ENCODE assay signal across 9 cellular contexts in the genomic region with DNA sequence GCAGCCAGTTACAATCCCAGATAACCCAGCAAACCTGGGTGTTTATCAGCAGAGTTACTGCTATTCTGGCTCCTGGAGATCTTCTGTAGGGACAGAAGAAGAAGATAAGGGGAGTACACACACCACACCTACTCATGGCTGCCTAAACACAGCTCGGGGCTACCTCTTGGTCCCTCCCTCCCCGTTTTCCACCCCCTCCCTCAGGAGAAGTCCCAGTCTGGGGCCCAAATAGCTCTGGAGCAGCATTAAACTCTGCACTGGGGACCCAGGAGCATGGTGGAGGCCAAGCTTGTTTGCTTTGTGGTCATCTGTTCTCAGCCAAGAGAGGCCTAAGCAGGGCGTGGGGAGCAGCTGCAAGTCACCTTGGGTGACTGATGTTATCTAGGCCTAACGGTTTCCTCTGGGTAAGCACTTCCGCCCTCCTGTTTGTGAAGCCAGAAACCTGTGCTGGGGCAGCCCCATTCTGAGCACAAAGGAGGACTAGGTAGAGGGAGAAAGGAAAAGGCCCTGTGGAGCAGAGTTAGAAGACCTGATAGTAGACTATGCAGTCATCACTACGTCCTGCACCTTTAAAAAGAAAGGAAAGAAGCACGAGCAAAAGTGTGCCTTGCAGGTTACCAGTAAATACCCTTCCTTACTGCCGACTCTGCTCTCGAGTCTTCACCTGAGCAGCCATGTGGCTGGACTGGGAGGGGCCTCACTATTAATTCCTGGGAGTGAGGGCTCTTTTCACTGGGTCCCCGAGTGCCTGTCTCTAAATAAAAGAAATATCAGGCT. TPM values are rescaled to one million over a fixed set of nuclear protein-coding genes. Genes with fewer than 3 reads are reported as not detected.
DNase-seq lines count a peak whose midpoint lies in the region; ATAC-seq, FAIRE-seq and TF ChIP-seq lines count a peak whose summit lies in the region.
"Had no signal": no experiment of that assay in that cellular context is flagged by ENCODE, and none has a peak within 500 bp of the region (broad histone marks: within the 10 kb centered on the region; RNA-seq: fewer than 3 reads in every experiment).

No MANE protein-coding gene starts in this region.

- FAIRE-seq in GM12891 (lab: Jason Lieb, UNC) = peak; percentile 99

- H3K4me1 Mint-ChIP-seq in activated CD4-positive, alpha-beta T cell treated with anti-CD3 and anti-CD28 coated beads, Interleukin-2, amount 10 ng/mL, durations not matched to agents 7 days and 5 days = peaks cover 65% of the 10 kb centered on the region

- DNase-seq in GM12891 (ENCODE audit: insufficient read length, low spot score) = peak; percentile 56
- DNase-seq in Kasumi-1 (lab: John Stamatoyannopoulos, UW) = peak; percentile 63 to 77
- DNase-seq in activated CD4-positive, alpha-beta T cell treated with anti-CD3 and anti-CD28 coated beads, Interleukin-2, amount 10 ng/mL, durations not matched to agents 7 days and 5 days = peak; percentile 88
- DNase-seq in cardiac septum (ENCODE audit: low spot score) = peak; percentile 85
- peak; percentile 35 to 40 for DNase-seq in stimulated activated CD8-positive, alpha-beta memory T cell treated with anti-CD3 and anti-CD28 coated beads, Interleukin-4, amount 100 ng/mL, for 4 hours (ENCODE audit: low read depth in 2 of 2, low spot score in 1 of 2)
- DNase-seq in retina = no peak
- DNase-seq in COLO829 (ENCODE audit: low spot score) = no peak

- H3K9me3 Mint-ChIP-seq in activated CD4-positive, alpha-beta T cell treated with anti-CD3 and anti-CD28 coated beads, Interleukin-2, amount 10 ng/mL, durations not matched to agents 7 days and 5 days = peaks cover 18% of the 10 kb centered on the region

- peak overlapping the region; percentile 99 for H3K27ac Mint-ChIP-seq in activated CD4-positive, alpha-beta T cell treated with anti-CD3 and anti-CD28 coated beads, Interleukin-2, amount 10 ng/mL, durations not matched to agents 7 days and 5 days
- H3K27ac Mint-ChIP-seq: nephron had no signal

- TF ChIP-seq POLR2A in GM12891 (IDR thresholded peaks at IDR 0.05; ENCODE audit: low read depth, low read length) = peak; percentile 68

- CTCF ChIA-PET in activated CD4-positive, alpha-beta T cell treated with anti-CD3 and anti-CD28 coated beads, Interleukin-2, amount 10 ng/mL, durations not matched to agents 7 days and 5 days (lab: Charles Lee) = interaction anchor here (0.5 to 2.5 kb wide), 4 partner anchors 11 to 110 kb away, joined by 4 to 9 read pairs (median 6); a partner anchor contains a TSS

- POLR2A ChIA-PET in activated CD4-positive, alpha-beta T cell treated with anti-CD3 and anti-CD28 coated beads, Interleukin-2, amount 10 ng/mL, durations not matched to agents 7 days and 5 days (lab: Charles Lee) = interaction anchor here (1.5 kb wide), 1 partner anchor 11 kb away, joined by 4 read pairs; no protein-coding TSS in a partner anchor

- H3K27me3 Mint-ChIP-seq in activated CD4-positive, alpha-beta T cell treated with anti-CD3 and anti-CD28 coated beads, Interleukin-2, amount 10 ng/mL, durations not matched to agents 7 days and 5 days = no peaks in the 10 kb centered on the region

- ATAC-seq in GM21723 (IDR thresholded peaks at IDR 0.05; ENCODE audit: unreplicated experiment) = peak; percentile 60

- peak overlapping the region; percentile 85 for H3K4me3 Mint-ChIP-seq in activated CD4-positive, alpha-beta T cell treated with anti-CD3 and anti-CD28 coated beads, Interleukin-2, amount 10 ng/mL, durations not matched to agents 7 days and 5 days

- intact Hi-C loops in cardiac septum (cut with DNase I) = no loop called here

- H3K36me3 Mint-ChIP-seq in activated CD4-positive, alpha-beta T cell treated with anti-CD3 and anti-CD28 coated beads, Interleukin-2, amount 10 ng/mL, durations not matched to agents 7 days and 5 days (ENCODE audit: low read depth) = peaks cover 49% of the 10 kb centered on the region

TF ChIP-seq in GM12891, 5 proteins besides CTCF, POLR2A, EP300 and RAD21:
- TF ChIP-seq PAX5 (IDR thresholded peaks at IDR 0.05; ENCODE audit: insufficient read depth, low read length, severe bottlenecking) = no peak
- TF ChIP-seq POLR2AphosphoS5 (IDR thresholded peaks at IDR 0.05; ENCODE audit: low read depth, low read length) = peak; percentile 86
- TF ChIP-seq POU2F2 (IDR thresholded peaks at IDR 0.05; ENCODE audit: low read depth, low read length) = peak; percentile 79
- TF ChIP-seq SPI1 (IDR thresholded peaks at IDR 0.05; ENCODE audit: low read depth, low read length) = peak; percentile 86
- no peak; the same call in 1 of the 2 replicates for TF ChIP-seq TAF1 (IDR thresholded peaks at IDR 0.05; ENCODE audit: low read depth, low read length)

RNA-seq across cellular contexts. Expression of a gene that starts 2.0 kb away (rescaled TPM):
- polyA plus RNA-seq in GM12891 (2012; ENCODE audit: low read depth, missing spikeins) = 60.0 TPM
- 100 to 1,000 TPM; 152 to 157 TPM for total RNA-seq in activated CD4-positive, alpha-beta T cell treated with anti-CD3 and anti-CD28 coated beads, Interleukin-2, amount 10 ng/mL, durations not matched to agents 7 days and 5 days
- total RNA-seq in cardiac septum = 32.7 TPM

Comparison
In these comparisons a context has a peak if more than half of its experiments do, and no peak if none do; other contexts are left out.
1. DNase-seq: peak in GM12891 (single experiment), Kasumi-1 (2 of 2), activated CD4-positive, alpha-beta T cell treated with anti-CD3 and anti-CD28 coated beads, Interleukin-2, amount 10 ng/mL, durations not matched to agents 7 days and 5 days (single experiment), cardiac septum (single experiment) and stimulated activated CD8-positive, alpha-beta memory T cell treated with anti-CD3 and anti-CD28 coated beads, Interleukin-4, amount 100 ng/mL, for 4 hours (2 of 2); none in retina (single experiment) and COLO829 (single experiment).